Comparison of ENCODE assay signal across 8 cellular contexts in the genomic region with DNA sequence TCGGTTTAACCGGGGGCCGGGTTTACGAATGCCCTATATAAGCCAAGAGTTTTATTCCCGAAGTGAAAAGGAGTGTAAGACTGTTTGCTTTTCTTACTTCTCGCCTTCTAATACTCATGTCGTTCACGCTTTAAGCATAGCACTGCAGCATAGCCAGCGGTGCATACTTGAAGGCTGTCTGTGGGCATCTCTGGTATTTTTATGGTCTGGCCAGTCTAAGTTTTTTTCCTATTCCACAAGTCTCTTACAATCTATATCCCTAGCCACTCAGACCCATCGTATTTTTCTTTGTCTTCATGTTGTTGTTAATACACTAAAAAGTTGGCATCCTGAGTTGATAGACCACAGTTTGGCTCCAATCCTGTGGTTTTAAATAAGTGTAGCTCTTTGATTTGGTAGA. TPM values are rescaled to one million over a fixed set of nuclear protein-coding genes. Genes with fewer than 3 reads are reported as not detected.
DNase-seq lines count a peak whose midpoint lies in the region; ATAC-seq and TF ChIP-seq lines count a peak whose summit lies in the region.

No MANE protein-coding gene starts in this region.

- TF ChIP-seq CTCF in AG09309 (IDR thresholded peaks at IDR 0.05; ENCODE audit: control insufficient read depth, insufficient read depth, low read depth, low read length, missing control alignments) (no peak), WTC11 (IDR thresholded peaks at IDR 0.05) (no peak), gastroesophageal sphincter (IDR thresholded peaks at IDR 0.05) (no peak)

- TF ChIP-seq POLR2A in gastroesophageal sphincter (IDR thresholded peaks at IDR 0.05): no peak

- H3K9me3 Mint-ChIP-seq in WTC11: no peaks in the 10 kb centered on the region

- H3K27ac Mint-ChIP-seq in WTC11: no peak overlapping the region

- ATAC-seq in WTC11 (no peak), gastroesophageal sphincter (no peak), GM19463 (IDR thresholded peaks at IDR 0.05; ENCODE audit: unreplicated experiment) (no peak), HG02798 (IDR thresholded peaks at IDR 0.05; ENCODE audit: poor library complexity, unreplicated experiment) (no peak)

- peaks cover 3% of the 10 kb centered on the region for H3K36me3 Mint-ChIP-seq in WTC11

- CTCF ChIA-PET in WTC11 (lab: Charles Lee): interaction anchor here (1.0 to 2.8 kb wide), 4 partner anchors 59 to 360 kb away, joined by 4 to 7 read pairs (median 6); no protein-coding TSS in a partner anchor

- DNase-seq in AG09309 (ENCODE audit: low read depth) (peak; percentile 57), H7 (no peak), WTC11 (ENCODE audit: low spot score) (no peak), renal cortical epithelial cell (ENCODE audit: low read depth) (peak; percentile 77), iPS-NIHi7 (ENCODE audit: extremely low spot score) (no peak)

- H3K36me3 ChIP-seq in H7 (replicated peaks; ENCODE audit: control insufficient read depth, insufficient read depth, low read length): no peaks in the 10 kb centered on the region
- peaks cover 0 to 5% of the 10 kb centered on the region in 2 donors for H3K36me3 ChIP-seq in gastroesophageal sphincter

- no peaks in the 10 kb centered on the region for H3K9me3 ChIP-seq in gastroesophageal sphincter

- H3K4me3 Mint-ChIP-seq in WTC11: peak overlapping the region; percentile 76

- H3K4me1 Mint-ChIP-seq in WTC11: peaks cover 43% of the 10 kb centered on the region

- peak overlapping the region; percentile 73 for H3K4me3 ChIP-seq in AG09309 (ENCODE audit: control insufficient read depth, low read depth, low read length)
- peak overlapping the region; percentile 95 for H3K4me3 ChIP-seq in H7 (ENCODE audit: insufficient read depth, low read depth, low read length)
- peak overlapping the region; percentile 77 to 97 for H3K4me3 ChIP-seq in gastroesophageal sphincter

- H3K27me3 ChIP-seq in H7 (ENCODE audit: control insufficient read depth, insufficient read depth, low read length) (peaks cover 10% of the 10 kb centered on the region; the same call in 1 of the 2 replicates), gastroesophageal sphincter (no peaks in the 10 kb centered on the region)

- H3K27ac ChIP-seq in gastroesophageal sphincter: peak overlapping the region; percentile 54 to 91 (median 87)

- 0 to 1% methylated on average over 10 of the region's 10 CpGs for WGBS in gastroesophageal sphincter (ENCODE audit: low coverage in 1 of 2), 2 donors

- POLR2A ChIA-PET in WTC11 (lab: Charles Lee): interaction anchor here (1.5 to 2.3 kb wide), 2 partner anchors 16 to 24 kb away, joined by 3 to 8 read pairs; no protein-coding TSS in a partner anchor

- TF ChIP-seq EP300 in gastroesophageal sphincter (IDR thresholded peaks at IDR 0.05): no peak

- H3K4me1 ChIP-seq in gastroesophageal sphincter: peaks cover 0 to 57% (median 4%) of the 10 kb centered on the region in 3 donors

- peaks cover 25% of the 10 kb centered on the region for H3K27me3 Mint-ChIP-seq in WTC11 (ENCODE audit: low read depth)

TF ChIP-seq in WTC11, 78 proteins besides CTCF, POLR2A, EP300 and RAD21:
- no peak for TF ChIP-seq GABPB1 (CRISPR knock-in tag; IDR thresholded peaks at IDR 0.05)
- no peak for TF ChIP-seq JAZF1 (CRISPR knock-in tag; IDR thresholded peaks at IDR 0.05)
- TF ChIP-seq FOXJ3 (CRISPR knock-in tag; IDR thresholded peaks at IDR 0.05; ENCODE audit: borderline replicate concordance): no peak
- no peak for TF ChIP-seq ZNF396 (CRISPR knock-in tag; IDR thresholded peaks at IDR 0.05; ENCODE audit: borderline replicate concordance)
- no peak for TF ChIP-seq RORB (CRISPR knock-in tag; IDR thresholded peaks at IDR 0.05)
TF ChIP-seq in WTC11: peak in this region for 0.

RNA-seq across cellular contexts. Expression of a gene that starts 1.3 kb away (rescaled TPM):
- total RNA-seq in H7 (2014; rRNA removed; shearing (Covaris generic)): 47.0 and 57.9 TPM in 2 replicates
- 35.6 to 39.0 TPM (median 37.5 TPM) in 3 replicates for total RNA-seq in WTC11 (2021)
- total RNA-seq in gastroesophageal sphincter: 10 to 100 TPM; 34.1 to 56.3 (median 46.6) TPM
- total RNA-seq in renal cortical epithelial cell: 38.2 and 53.5 TPM in 2 replicates

Comparison
In these comparisons a context has a peak if more than half of its experiments do, and no peak if none do; other contexts are left out.
1. DNase-seq: peak in AG09309 (single experiment) and renal cortical epithelial cell (single experiment); none in H7 (single experiment), WTC11 (single experiment) and iPS-NIHi7 (single experiment).
2. Peak in every context shown above with its lines, with median percentiles within 50 percentile points of each other: H3K4me3 ChIP-seq.